In genomic region chr5:20098695-20099094, GRCh38 we compare ENCODE assay signal across 19 cellular contexts.
DNase-seq lines count a peak whose midpoint lies in the region; ATAC-seq, FAIRE-seq and TF ChIP-seq lines count a peak whose summit lies in the region.
"Had no signal": no experiment of that assay in that cellular context is flagged by ENCODE, and none has a peak within 500 bp of the region (broad histone marks: within the 10 kb centered on the region; RNA-seq: fewer than 3 reads in every experiment).

No MANE protein-coding gene starts in this region.

- POLR2A ChIA-PET in HepG2 (lab: Yijun Ruan, JAX): no interaction called here

- H3K9ac ChIP-seq in HepG2 (ENCODE audit: insufficient read depth, low read depth, low read length): no peak overlapping the region

- H3K4me1 Mint-ChIP-seq in activated CD4-positive, alpha-beta T cell treated with anti-CD3 and anti-CD28 coated beads, Interleukin-2, amount 10 ng/mL, durations not matched to agents 24 days and 14 days: no peaks in the 10 kb centered on the region
- H3K4me1 Mint-ChIP-seq: CD14-positive monocyte; CD4-positive, alpha-beta memory T cell had no signal

- ATAC-seq in HepG2 (no peak), right lobe of liver (no peak), pancreas (no peak), GM21528 (IDR thresholded peaks at IDR 0.05; ENCODE audit: low FRiP score, unreplicated experiment) (no peak)

- TF ChIP-seq CTCF in HepG2 (CRISPR knock-in tag; IDR thresholded peaks at IDR 0.05) (no peak), right lobe of liver (IDR thresholded peaks at IDR 0.05) (no peak), pancreas (IDR thresholded peaks at IDR 0.05) (no peak)

- no peak overlapping the region for H2AFZ ChIP-seq in HepG2 (ENCODE audit: low read length)

- TF ChIP-seq RAD21 in HepG2 (CRISPR knock-in tag; IDR thresholded peaks at IDR 0.05): no peak

- TF ChIP-seq EP300 in HepG2 (IDR thresholded peaks at IDR 0.05; ENCODE audit: low read depth in 2 of 2, low read length in 2 of 2) (no peak), HepG2 (CRISPR knock-in tag; IDR thresholded peaks at IDR 0.05; ENCODE audit: borderline replicate concordance) (no peak)

- CTCF ChIA-PET in HepG2 (lab: Yijun Ruan, JAX; ENCODE audit: low intra/inter-chr PET ratio, low total read pairs): no interaction called here

- H3K9me3 ChIP-seq in HepG2 (ENCODE audit: low read length): 0 out of 2 replicates have a peak, but pooled peaks cover 3% of the 10 kb centered on the region
- no peaks in the 10 kb centered on the region for H3K9me3 ChIP-seq in right lobe of liver
- H3K9me3 ChIP-seq in pancreas: no peaks in the 10 kb centered on the region

- no peak overlapping the region for H3K4me3 ChIP-seq in HepG2 (replicated peaks in 1 of 3; ENCODE audit: insufficient read depth in 1 of 3, low read depth in 2 of 3, low read length in 3 of 3)
- H3K4me3 ChIP-seq in right lobe of liver: no peak overlapping the region
- H3K4me3 ChIP-seq in pancreas: no peak overlapping the region

- H3K27me3 ChIP-seq in HepG2 (ENCODE audit: control insufficient read depth in 1 of 2, insufficient read depth in 2 of 2, low read length in 2 of 2): no peaks in the 10 kb centered on the region
- no peaks in the 10 kb centered on the region for H3K27me3 ChIP-seq in right lobe of liver
- H3K27me3 ChIP-seq in pancreas: no peaks in the 10 kb centered on the region

- no peaks in the 10 kb centered on the region for H4K20me1 ChIP-seq in HepG2 (ENCODE audit: insufficient read depth, low read length)

- in situ Hi-C loops in HepG2 (cut with HindIII; ENCODE audit: extremely low pct_ligation_motif_present, low pct_unique_long_range_greater_than_20kb): no loop called here

- WGBS in HepG2 (ENCODE audit: low lambda C conversion rate): 2% methylated on average over 1 of the region's 1 CpG
- WGBS in right lobe of liver (ENCODE audit: insufficient coverage, low coverage, low lambda C conversion rate, missing lambda C conversion rate): 28% methylated on average over 1 of the region's 1 CpG
- 81 to 89% methylated on average over 1 of the region's 1 CpG for WGBS in pancreas, 2 donors

- H3K4me3 Mint-ChIP-seq in activated CD4-positive, alpha-beta T cell treated with anti-CD3 and anti-CD28 coated beads, Interleukin-2, amount 10 ng/mL, durations not matched to agents 24 days and 14 days: no peak overlapping the region
- H3K4me3 Mint-ChIP-seq: CD14-positive monocyte; CD4-positive, alpha-beta memory T cell; H9 had no signal

- H3K27me3 Mint-ChIP-seq in activated CD4-positive, alpha-beta T cell treated with anti-CD3 and anti-CD28 coated beads, Interleukin-2, amount 10 ng/mL, durations not matched to agents 24 days and 14 days: no peaks in the 10 kb centered on the region
- H3K27me3 Mint-ChIP-seq: CD4-positive, alpha-beta memory T cell had no signal

- BruUV-seq in HepG2 (replicated peaks; lab: Mats Ljungman, UMichigan): no TSS peak

- H3K9me3 Mint-ChIP-seq in activated CD4-positive, alpha-beta T cell treated with anti-CD3 and anti-CD28 coated beads, Interleukin-2, amount 10 ng/mL, durations not matched to agents 24 days and 14 days: peaks cover 4% of the 10 kb centered on the region

- no peaks in the 10 kb centered on the region for H3K36me3 ChIP-seq in HepG2 (replicated peaks in 1 of 2; ENCODE audit: control insufficient read depth in 1 of 2, insufficient read depth in 2 of 2, low read length in 2 of 2)
- no peaks in the 10 kb centered on the region for H3K36me3 ChIP-seq in right lobe of liver
- H3K36me3 ChIP-seq in pancreas: no peaks in the 10 kb centered on the region

- DNase-seq in HepG2 (ENCODE audit: low spot score) (no peak), right lobe of liver (no peak), pancreas (no peak), NCI-H1694 treated with DMSO at 0.1 percent for 48 hours (lab: John Stamatoyannopoulos, UW) (no peak)
- no peak for DNase-seq in activated CD4-positive, alpha-beta T cell treated with anti-CD3 and anti-CD28 coated beads, Interleukin-2, amount 10 ng/mL, durations not matched to agents 24 days and 14 days
- DNase-seq: ACHN; AML-193; CD4-positive, alpha-beta memory T cell; DMS153; DMS79; GDM1; GOT3; H9 had no signal

- intact Hi-C loops in HepG2 (cut with micrococcal nuclease; ENCODE audit: unreplicated experiment): no loop called here
- intact Hi-C loops in right lobe of liver (cut with DNase I): no loop called here
- intact Hi-C loops in pancreas (cut with DNase I): no loop called here
- intact Hi-C loops in activated CD4-positive, alpha-beta T cell treated with anti-CD3 and anti-CD28 coated beads, Interleukin-2, amount 10 ng/mL, durations not matched to agents 24 days and 14 days (cut with micrococcal nuclease): no loop called here

- FAIRE-seq in HepG2 (lab: Jason Lieb, UNC) (no peak), colon (lab: Jason Lieb, UNC) (peak; percentile 5), pancreas (lab: Jason Lieb, UNC) (peak; percentile 9)
- FAIRE-seq: GM12892, GM18507 had no signal

- H3K27ac ChIP-seq in HepG2 (ENCODE audit: extremely low read length, insufficient read depth, low read length): no peak overlapping the region
- no peak overlapping the region for H3K27ac ChIP-seq in right lobe of liver
- H3K27ac ChIP-seq in pancreas: no peak overlapping the region
- H3K27ac ChIP-seq: 22Rv1 had no signal

- H3K4me1 ChIP-seq in HepG2 (ENCODE audit: insufficient read depth, low read length) (no peaks in the 10 kb centered on the region), right lobe of liver (no peaks in the 10 kb centered on the region), pancreas (no peaks in the 10 kb centered on the region)

- H3K4me2 ChIP-seq in HepG2 (ENCODE audit: low read depth, low read length): no peak overlapping the region

- H3K27ac Mint-ChIP-seq in activated CD4-positive, alpha-beta T cell treated with anti-CD3 and anti-CD28 coated beads, Interleukin-2, amount 10 ng/mL, durations not matched to agents 24 days and 14 days: no peak overlapping the region
- H3K27ac Mint-ChIP-seq: CD14-positive monocyte; CD4-positive, alpha-beta memory T cell; H9 had no signal

- no peaks in the 10 kb centered on the region for H3K36me3 Mint-ChIP-seq in activated CD4-positive, alpha-beta T cell treated with anti-CD3 and anti-CD28 coated beads, Interleukin-2, amount 10 ng/mL, durations not matched to agents 24 days and 14 days (ENCODE audit: low read depth)
- H3K36me3 Mint-ChIP-seq: CD14-positive monocyte; CD4-positive, alpha-beta memory T cell had no signal

- no peaks in the 10 kb centered on the region for H3K79me2 ChIP-seq in HepG2 (ENCODE audit: insufficient read depth, low read length)

- TF ChIP-seq POLR2A in HepG2 (IDR thresholded peaks at IDR 0.05; ENCODE audit: insufficient read depth in 1 of 2, low read depth in 2 of 2, low read length in 2 of 2) (no peak), right lobe of liver (IDR thresholded peaks at IDR 0.05) (no peak)

TF ChIP-seq in HepG2, 621 proteins besides CTCF, POLR2A, EP300 and RAD21:
- TF ChIP-seq NFE2L1 (CRISPR knock-in tag; IDR thresholded peaks at IDR 0.05; ENCODE audit: borderline replicate concordance) (no peak), MXD3 (CRISPR knock-in tag; IDR thresholded peaks at IDR 0.05) (no peak), MAFK (conservative IDR thresholded peaks at IDR 0.05 in 1 of 2, IDR thresholded peaks at IDR 0.05 in 1 of 2; ENCODE audit: low read length in 2 of 2) (peak; percentile 17 to 56; a peak in 2 of 4 replicates)
